ENCODE assay signal across 24 cellular contexts in genomic region chr15:96410175-96411055, GRCh38.
A peak's percentile ranks its signal among the peaks of the same experiment; 100 is the strongest.
DNase-seq lines count a peak whose midpoint lies in the region; ATAC-seq, FAIRE-seq and TF ChIP-seq lines count a peak whose summit lies in the region.
"Had no signal": no experiment of that assay in that cellular context is flagged by ENCODE, and none has a peak within 500 bp of the region (broad histone marks: within the 10 kb centered on the region; RNA-seq: fewer than 3 reads in every experiment).

No MANE protein-coding gene starts in this region.

- no peak overlapping the region for H2AK5ac ChIP-seq in neuronal stem cell (ENCODE audit: low read depth, low read length)

- FAIRE-seq in small intestine (lab: Jason Lieb, UNC) = no peak

- no peak for DNase-seq in Caco-2
- DNase-seq in RWPE2 (ENCODE audit: low spot score) = no peak
- peak; percentile 89 for DNase-seq in esophagus muscularis mucosa (ENCODE audit: extremely low spot score)
- no peak for DNase-seq in neuronal stem cell (ENCODE audit: low spot score)
- DNase-seq in activated gamma-delta T cell (lab: John Stamatoyannopoulos, UW) = no peak
- DNase-seq in small intestine = no peak
- no peak for DNase-seq in SKM-1 (lab: John Stamatoyannopoulos, UW; ENCODE audit: unreplicated experiment)
- no peak for DNase-seq in stimulated activated effector memory CD8-positive, alpha-beta T cell treated with anti-CD3 and anti-CD28 coated beads, Interleukin-12 subunit alpha, Interleukin-12 subunit beta, amount 100 ng/mL, for 72 hours (ENCODE audit: low spot score in 2 of 2)
- DNase-seq: activated CD4-positive, alpha-beta T cell treated with anti-CD3 and anti-CD28 coated beads, Interleukin-2, amount 50 U/mL, for 4 hours; activated naive CD4-positive, alpha-beta T cell treated with Interleukin-2 at 50 U/mL for 16 hours; activated T-cell treated with anti-CD3 and anti-CD28 coated beads for 4 hours; CD4-positive, alpha-beta memory T cell; cortex of kidney; DND-41; lower lobe of right lung; NCI-H146; NCI-H345; stimulated activated CD4-positive, alpha-beta T cell treated with anti-CD3 and anti-CD28 coated beads, Interleukin-15, amount 100 ng/mL, for 24 hours; stimulated activated naive CD4-positive, alpha-beta T cell treated with Interleukin-2 at 50 U/mL for 16 hours; T-helper 1 cell had no signal

- H2BK15ac ChIP-seq in neuronal stem cell (ENCODE audit: low read length) = no peak overlapping the region

- H3K4ac ChIP-seq in neuronal stem cell (ENCODE audit: low read length) = no peak overlapping the region

- no peaks in the 10 kb centered on the region for H3K9me3 Mint-ChIP-seq in Caco-2 (ENCODE audit: unreplicated experiment)
- no peaks in the 10 kb centered on the region for H3K9me3 Mint-ChIP-seq in stimulated activated effector memory CD8-positive, alpha-beta T cell treated with anti-CD3 and anti-CD28 coated beads, Interleukin-12 subunit alpha, Interleukin-12 subunit beta, amount 100 ng/mL, for 72 hours

- ATAC-seq in RWPE2 (ENCODE audit: low read depth) = 0 out of 3 replicates have a peak, but pooled peaks have one; percentile 9
- no peak for ATAC-seq in stimulated activated effector memory CD8-positive, alpha-beta T cell treated with anti-CD3 and anti-CD28 coated beads, Interleukin-12 subunit alpha, Interleukin-12 subunit beta, amount 100 ng/mL, for 72 hours
- ATAC-seq: lower lobe of right lung had no signal

- peak overlapping the region; percentile 62 for H3K18ac ChIP-seq in neuronal stem cell (ENCODE audit: low read length)

- H3K9me3 ChIP-seq in Caco-2 = no peaks in the 10 kb centered on the region
- H3K9me3 ChIP-seq in RWPE2 (ENCODE audit: severe bottlenecking) = no peaks in the 10 kb centered on the region
- H3K9me3 ChIP-seq in esophagus muscularis mucosa = no peaks in the 10 kb centered on the region
- peaks cover 0 to 4% of the 10 kb centered on the region in 2 donors for H3K9me3 ChIP-seq in neuronal stem cell (replicated peaks in 1 of 2; ENCODE audit: control insufficient read depth in 2 of 2, insufficient read depth in 1 of 2, low read depth in 1 of 2, low read length in 2 of 2)
- H3K9me3 ChIP-seq in small intestine (ENCODE audit: control insufficient read depth, low read depth) = no peaks in the 10 kb centered on the region
- H3K9me3 ChIP-seq: gastroesophageal sphincter, lower lobe of right lung, MG63, prostate gland had no signal

- no peak overlapping the region for H3K14ac ChIP-seq in neuronal stem cell (ENCODE audit: low read length)

- CTCF ChIA-PET in Caco-2 (lab: Charles Lee) = no interaction called here

- 29% methylated on average over 16 of the region's 16 CpGs for WGBS in esophagus muscularis mucosa
- no CpG with 5 or more reads among the region's 16 CpGs for WGBS in neuronal stem cell (ENCODE audit: extremely low coverage in 2 of 2, insufficient read length in 2 of 2, insufficient replicate concordance in 1 of 2), 2 donors
- WGBS in small intestine, 3 donors = 7 to 11% (median 9%) methylated on average over 16 of the region's 16 CpGs

- no peak for TF ChIP-seq CTCF in Caco-2 (IDR thresholded peaks at IDR 0.05; ENCODE audit: insufficient read depth in 1 of 2, low read depth in 1 of 2, low read length in 1 of 2, severe bottlenecking in 1 of 2, unreplicated experiment in 1 of 2)
- TF ChIP-seq CTCF in RWPE2 (IDR thresholded peaks at IDR 0.05; ENCODE audit: poor library complexity, severe bottlenecking) = no peak
- TF ChIP-seq CTCF in esophagus muscularis mucosa (IDR thresholded peaks at IDR 0.05) = no peak

- BruUV-seq in Caco-2 (replicated peaks; lab: Mats Ljungman, UMichigan) = no TSS peak

- TF ChIP-seq EP300 in esophagus muscularis mucosa (IDR thresholded peaks at IDR 0.05) = no peak

- H3K27me3 ChIP-seq in Caco-2 (replicated peaks; ENCODE audit: control insufficient read depth, insufficient read depth, low read length) = peaks cover 3% of the 10 kb centered on the region; the same call in 1 of the 2 replicates
- peaks cover 100% of the 10 kb centered on the region for H3K27me3 ChIP-seq in RWPE2 (ENCODE audit: insufficient read depth, poor library complexity, severe bottlenecking)
- peaks cover 13 to 90% (median 54%) of the 10 kb centered on the region in 4 donors for H3K27me3 ChIP-seq in esophagus muscularis mucosa
- H3K27me3 ChIP-seq in neuronal stem cell (ENCODE audit: control insufficient read depth in 3 of 3, insufficient read depth in 3 of 3, low read depth in 1 of 3, low read length in 3 of 3) = peaks cover 24 to 100% (median 68%) of the 10 kb centered on the region in 3 experiments
- peaks cover 3 to 46% of the 10 kb centered on the region in 2 donors for H3K27me3 ChIP-seq in small intestine (ENCODE audit: control insufficient read depth in 2 of 2, insufficient read depth in 2 of 2, low read length in 2 of 2)

- no peaks in the 10 kb centered on the region for H3K36me3 Mint-ChIP-seq in Caco-2 (ENCODE audit: insufficient read depth, unreplicated experiment)
- no peaks in the 10 kb centered on the region for H3K36me3 Mint-ChIP-seq in stimulated activated effector memory CD8-positive, alpha-beta T cell treated with anti-CD3 and anti-CD28 coated beads, Interleukin-12 subunit alpha, Interleukin-12 subunit beta, amount 100 ng/mL, for 72 hours

- H3K36me3 ChIP-seq in Caco-2 (ENCODE audit: control insufficient read depth, insufficient read depth, low read length) = no peaks in the 10 kb centered on the region
- H3K36me3 ChIP-seq in RWPE2 (ENCODE audit: low read depth) = no peaks in the 10 kb centered on the region
- no peaks in the 10 kb centered on the region for H3K36me3 ChIP-seq in esophagus muscularis mucosa
- no peaks in the 10 kb centered on the region for H3K36me3 ChIP-seq in neuronal stem cell (replicated peaks in 1 of 2; ENCODE audit: control insufficient read depth in 2 of 2, insufficient read depth in 2 of 2, low read length in 2 of 2)
- H3K36me3 ChIP-seq in small intestine (ENCODE audit: control insufficient read depth in 2 of 2, insufficient read depth in 2 of 2, low read length in 2 of 2) = no peaks in the 10 kb centered on the region
- H3K36me3 ChIP-seq: gastroesophageal sphincter, lower lobe of right lung, MG63, prostate gland had no signal

- H3K27me3 Mint-ChIP-seq in Caco-2 (ENCODE audit: insufficient read depth, unreplicated experiment) = peaks cover 37% of the 10 kb centered on the region

- H3K27ac Mint-ChIP-seq in Caco-2 (ENCODE audit: unreplicated experiment) = no peak overlapping the region
- no peak overlapping the region for H3K27ac Mint-ChIP-seq in stimulated activated effector memory CD8-positive, alpha-beta T cell treated with anti-CD3 and anti-CD28 coated beads, Interleukin-12 subunit alpha, Interleukin-12 subunit beta, amount 100 ng/mL, for 72 hours

- POLR2A ChIA-PET in Caco-2 (lab: Charles Lee) = no interaction called here

- no peak overlapping the region for H4K91ac ChIP-seq in neuronal stem cell (ENCODE audit: low read depth, low read length, poor library complexity)

- intact Hi-C loops in Caco-2 (cut with micrococcal nuclease; ENCODE audit: unreplicated experiment) = no loop called here
- intact Hi-C loops in esophagus muscularis mucosa (cut with DNase I) = no loop called here

- no peak overlapping the region for H3K9ac ChIP-seq in neuronal stem cell (ENCODE audit: low read depth, low read length, poor library complexity)

- H3K4me1 ChIP-seq in Caco-2 (peaks cover 6% of the 10 kb centered on the region), RWPE2 (ENCODE audit: insufficient read depth, poor library complexity, severe bottlenecking) (no peaks in the 10 kb centered on the region), esophagus muscularis mucosa (peaks cover 14 to 22% (median 17%) of the 10 kb centered on the region in 4 donors), neuronal stem cell (ENCODE audit: control insufficient read depth in 2 of 2, insufficient read depth in 1 of 2, low read depth in 1 of 2, low read length in 2 of 2) (peaks cover 11 to 12% of the 10 kb centered on the region in 2 donors), small intestine (ENCODE audit: control insufficient read depth in 2 of 2, insufficient read depth in 1 of 2, low read depth in 1 of 2, low read length in 1 of 2) (peaks cover 4% of the 10 kb centered on the region in 2 donors)

- H4K8ac ChIP-seq in neuronal stem cell (ENCODE audit: low read depth, low read length) = no peak overlapping the region

- H2BK120ac ChIP-seq in neuronal stem cell (ENCODE audit: low read depth, low read length) = no peak overlapping the region

- no peaks in the 10 kb centered on the region for H3K79me1 ChIP-seq in neuronal stem cell (ENCODE audit: low read depth, low read length)

- no peak for TF ChIP-seq POLR2A in esophagus muscularis mucosa (IDR thresholded peaks at IDR 0.05; ENCODE audit: low read depth)

- H3K4me3 Mint-ChIP-seq in Caco-2 (ENCODE audit: unreplicated experiment) = peak overlapping the region; percentile 71
- no peak overlapping the region for H3K4me3 Mint-ChIP-seq in stimulated activated effector memory CD8-positive, alpha-beta T cell treated with anti-CD3 and anti-CD28 coated beads, Interleukin-12 subunit alpha, Interleukin-12 subunit beta, amount 100 ng/mL, for 72 hours
- H3K4me3 Mint-ChIP-seq: CD4-positive, alpha-beta memory T cell had no signal

- H3K4me1 Mint-ChIP-seq in Caco-2 (ENCODE audit: low read depth, unreplicated experiment) = no peaks in the 10 kb centered on the region
- H3K4me1 Mint-ChIP-seq in stimulated activated effector memory CD8-positive, alpha-beta T cell treated with anti-CD3 and anti-CD28 coated beads, Interleukin-12 subunit alpha, Interleukin-12 subunit beta, amount 100 ng/mL, for 72 hours = no peaks in the 10 kb centered on the region

- no peak overlapping the region for H2BK12ac ChIP-seq in neuronal stem cell (ENCODE audit: low read length)

- H3K4me2 ChIP-seq in neuronal stem cell (ENCODE audit: insufficient read depth, low read length, poor library complexity, severe bottlenecking) = no peak overlapping the region

- no peak overlapping the region for H3K4me3 ChIP-seq in Caco-2 (ENCODE audit: low read depth, low read length)
- no peak overlapping the region for H3K4me3 ChIP-seq in RWPE2 (ENCODE audit: severe bottlenecking)
- H3K4me3 ChIP-seq in esophagus muscularis mucosa = peak overlapping the region; percentile 46 to 57 (median 48)
- no peak overlapping the region for H3K4me3 ChIP-seq in neuronal stem cell (ENCODE audit: low read length in 2 of 2)
- H3K4me3 ChIP-seq in small intestine (ENCODE audit: low read depth in 1 of 2, low read length in 2 of 2) = no peak overlapping the region

- no peak overlapping the region for H2AFZ ChIP-seq in neuronal stem cell (ENCODE audit: low read length)

- H3K27ac ChIP-seq in RWPE2 (ENCODE audit: poor library complexity, severe bottlenecking) (no peak overlapping the region), esophagus muscularis mucosa (replicated peaks in 1 of 4) (no peak overlapping the region), neuronal stem cell (replicated peaks; ENCODE audit: low read length) (no peak overlapping the region), small intestine (ENCODE audit: low read depth in 1 of 2, low read length in 1 of 2) (no peak overlapping the region)
- H3K27ac ChIP-seq: gastroesophageal sphincter, lower lobe of right lung, prostate gland, RWPE1 had no signal

- no peak overlapping the region for H3K23ac ChIP-seq in neuronal stem cell (ENCODE audit: low read depth, low read length, poor library complexity)

- H2BK5ac ChIP-seq in neuronal stem cell (ENCODE audit: low read length) = no peak overlapping the region

Comparison
In these comparisons a context has a peak if more than half of its experiments do, and no peak if none do; other contexts are left out.
1. H3K4me3 ChIP-seq: peak in esophagus muscularis mucosa (4 of 4); none in Caco-2 (single experiment), RWPE2 (single experiment), neuronal stem cell (0 of 2) and small intestine (0 of 2).